In genomic region chrX:153665726-153666306, GRCh38 we compare ENCODE assay signal across 19 cellular contexts. TPM values are rescaled to one million over a fixed set of nuclear protein-coding genes. Genes with fewer than 3 reads are reported as not detected.
DNase-seq lines count a peak whose midpoint lies in the region; ATAC-seq, FAIRE-seq and TF ChIP-seq lines count a peak whose summit lies in the region.
"Had no signal": no experiment of that assay in that cellular context is flagged by ENCODE, and none has a peak within 500 bp of the region (broad histone marks: within the 10 kb centered on the region; RNA-seq: fewer than 3 reads in every experiment).

No MANE protein-coding gene starts in this region.

- ATAC-seq in HG02970 (IDR thresholded peaks at IDR 0.05; ENCODE audit: low FRiP score, unreplicated experiment) = no peak
- ATAC-seq in activated T-cell treated with anti-CD3 and anti-CD28 coated beads, Interleukin-2, amount 50 U/mL, for 4 hours = no peak
- ATAC-seq: A549 had no signal

- H2AFZ ChIP-seq in mammary epithelial cell (ENCODE audit: low read depth, low read length) = peak overlapping the region; percentile 16

- H4K20me1 ChIP-seq in mammary epithelial cell (ENCODE audit: insufficient read depth, low read length) = no peaks in the 10 kb centered on the region

- no peak overlapping the region for H3K27ac ChIP-seq in mammary epithelial cell (ENCODE audit: insufficient read depth, low read depth, low read length)
- H3K27ac ChIP-seq in kidney (ENCODE audit: low read depth in 2 of 2, low read length in 2 of 2) = no peak overlapping the region
- H3K27ac ChIP-seq: 22Rv1, A549, C4-2B had no signal

- TF ChIP-seq CTCF in mammary epithelial cell (conservative IDR thresholded peaks at IDR 0.05 in 1 of 2, IDR thresholded peaks at IDR 0.05 in 1 of 2; ENCODE audit: extremely low read depth in 1 of 2, insufficient read depth in 1 of 2, low read depth in 1 of 2, low read length in 2 of 2) = no peak
- no peak for TF ChIP-seq CTCF in MCF 10A (IDR thresholded peaks at IDR 0.05; ENCODE audit: unreplicated experiment)
- TF ChIP-seq CTCF in chondrocyte (IDR thresholded peaks at IDR 0.05) = no peak
- TF ChIP-seq CTCF in kidney (IDR thresholded peaks at IDR 0.05; ENCODE audit: borderline replicate concordance, extremely low read depth, insufficient read depth) = no peak

- no peaks in the 10 kb centered on the region for H3K9me3 Mint-ChIP-seq in MCF 10A (ENCODE audit: unreplicated experiment)
- peaks cover 10% of the 10 kb centered on the region for H3K9me3 Mint-ChIP-seq in chondrocyte (ENCODE audit: low read depth)
- H3K9me3 Mint-ChIP-seq in activated T-cell treated with anti-CD3 and anti-CD28 coated beads, Interleukin-2, amount 50 U/mL, for 4 hours = no peaks in the 10 kb centered on the region
- H3K9me3 Mint-ChIP-seq: CD4-positive, alpha-beta T cell had no signal

- H3K4me2 ChIP-seq in mammary epithelial cell (ENCODE audit: insufficient read depth, low read depth, low read length) = no peak overlapping the region
- H3K4me2 ChIP-seq: A549 had no signal

- H3K4me1 ChIP-seq in mammary epithelial cell (ENCODE audit: insufficient read depth, low read length) = no peaks in the 10 kb centered on the region
- peaks cover 0 to 3% of the 10 kb centered on the region in 2 donors for H3K4me1 ChIP-seq in kidney (ENCODE audit: control insufficient read depth in 1 of 2, insufficient read depth in 1 of 2, low read depth in 1 of 2, low read length in 2 of 2)
- H3K4me1 ChIP-seq: A549, Caco-2 had no signal

- BruUV-seq in mammary epithelial cell (replicated peaks; lab: Mats Ljungman, UMichigan) = no TSS peak
- no TSS peak for BruUV-seq in MCF 10A (replicated peaks; lab: Mats Ljungman, UMichigan)

- H3K36me3 ChIP-seq in mammary epithelial cell (ENCODE audit: insufficient read depth, low read length) = no peaks in the 10 kb centered on the region
- no peaks in the 10 kb centered on the region for H3K36me3 ChIP-seq in kidney (ENCODE audit: control insufficient read depth in 1 of 2, insufficient read depth in 2 of 2, low read length in 2 of 2)
- H3K36me3 ChIP-seq: HAP-1 had no signal

- H3K9me3 ChIP-seq in mammary epithelial cell (replicated peaks; ENCODE audit: insufficient read depth, low read length) (peaks cover 2% of the 10 kb centered on the region), kidney (ENCODE audit: control insufficient read depth in 1 of 2, low read length in 2 of 2) (no peaks in the 10 kb centered on the region)
- H3K9me3 ChIP-seq: A549, Caco-2, HAP-1 had no signal

- no peak for FAIRE-seq in kidney (lab: Jason Lieb, UNC)
- FAIRE-seq: D721Med, G401.6, GM12891, GM19239 had no signal

- H3K4me1 Mint-ChIP-seq in MCF 10A (ENCODE audit: insufficient read depth, unreplicated experiment) (no peaks in the 10 kb centered on the region), chondrocyte (ENCODE audit: low read depth) (peaks cover 5% of the 10 kb centered on the region)
- H3K4me1 Mint-ChIP-seq in activated T-cell treated with anti-CD3 and anti-CD28 coated beads, Interleukin-2, amount 50 U/mL, for 4 hours (ENCODE audit: low read depth) = peaks cover 6% of the 10 kb centered on the region

- H3K27ac Mint-ChIP-seq in MCF 10A (ENCODE audit: low read depth, unreplicated experiment) (no peak overlapping the region), chondrocyte (ENCODE audit: unreplicated experiment) (no peak overlapping the region)
- H3K27ac Mint-ChIP-seq: CD4-positive, alpha-beta T cell had no signal

- H3K4me3 Mint-ChIP-seq in MCF 10A (ENCODE audit: unreplicated experiment) (no peak overlapping the region), chondrocyte (ENCODE audit: unreplicated experiment) (no peak overlapping the region)
- no peak overlapping the region for H3K4me3 Mint-ChIP-seq in activated T-cell treated with anti-CD3 and anti-CD28 coated beads, Interleukin-2, amount 50 U/mL, for 4 hours
- H3K4me3 Mint-ChIP-seq: CD4-positive, alpha-beta T cell had no signal

- H3K4me3 ChIP-seq in mammary epithelial cell (replicated peaks in 1 of 3; ENCODE audit: insufficient read depth in 1 of 3, low read depth in 2 of 3, low read length in 3 of 3) (no peak overlapping the region), kidney (ENCODE audit: low read length in 2 of 2) (no peak overlapping the region)
- H3K4me3 ChIP-seq: A549, HAP-1 had no signal

- dilution Hi-C loops in mammary epithelial cell (cut with HindIII; ENCODE audit: low sequenced_read_pairs) = no loop called here

- H3K27me3 Mint-ChIP-seq in MCF 10A (ENCODE audit: insufficient read depth, unreplicated experiment) (peaks cover 8% of the 10 kb centered on the region), chondrocyte (ENCODE audit: low read depth) (peaks cover 21% of the 10 kb centered on the region)
- peaks cover 12% of the 10 kb centered on the region for H3K27me3 Mint-ChIP-seq in activated T-cell treated with anti-CD3 and anti-CD28 coated beads, Interleukin-2, amount 50 U/mL, for 4 hours (ENCODE audit: low read depth)

- no peaks in the 10 kb centered on the region for H3K79me2 ChIP-seq in mammary epithelial cell (ENCODE audit: insufficient read depth, low read length)

- CTCF ChIA-PET in mammary epithelial cell (lab: Charles Lee; ENCODE audit: low non-redundant PET) = no interaction called here
- CTCF ChIA-PET in MCF 10A (lab: Yijun Ruan, JAX) = interaction anchor here (0.6 to 3.9 kb wide), 5 partner anchors 57 to 127 kb away, joined by 3 to 42 read pairs (median 5); no protein-coding TSS in a partner anchor

- in situ Hi-C loops in mammary epithelial cell (cut with MboI; ENCODE audit: low sequenced_read_pairs in 2 of 2) = loop anchor here in 1 of 2 donors (5.0 to 10.0 kb wide), 2 partner anchors 61 to 114 kb away; no protein-coding TSS in a partner anchor

- POLR2A ChIA-PET in MCF 10A (lab: Yijun Ruan, JAX) = no interaction called here

- H3K36me3 Mint-ChIP-seq in MCF 10A (ENCODE audit: insufficient read depth, unreplicated experiment) (no peaks in the 10 kb centered on the region), chondrocyte (ENCODE audit: low read depth) (no peaks in the 10 kb centered on the region)
- no peaks in the 10 kb centered on the region for H3K36me3 Mint-ChIP-seq in activated T-cell treated with anti-CD3 and anti-CD28 coated beads, Interleukin-2, amount 50 U/mL, for 4 hours (ENCODE audit: insufficient read depth)

- no peak for DNase-seq in mammary epithelial cell
- DNase-seq in MCF 10A (ENCODE audit: unreplicated experiment) = no peak
- peak; percentile 83 for DNase-seq in chondrocyte (ENCODE audit: low spot score)
- DNase-seq in kidney = peak; percentile 40
- DNase-seq in activated T-cell treated with anti-CD3 and anti-CD28 coated beads, Interleukin-2, amount 50 U/mL, for 4 hours = no peak
- DNase-seq in glomerular visceral epithelial cell (ENCODE audit: extremely low spot score) = no peak
- DNase-seq: AML-193; Caco-2; CD4-positive, alpha-beta T cell had no signal

- intact Hi-C loops in mammary epithelial cell (cut with micrococcal nuclease) (loop anchor here (5.0 kb wide), 1 partner anchor 634 kb away; no protein-coding TSS in a partner anchor), MCF 10A (cut with micrococcal nuclease) (loop anchor here (5.0 kb wide), 2 partner anchors 109 to 129 kb away; no protein-coding TSS in a partner anchor), kidney (cut with DNase I) (loop anchor here (5.0 kb wide), 1 partner anchor 129 kb away; no protein-coding TSS in a partner anchor)

- H3K27me3 ChIP-seq in mammary epithelial cell (ENCODE audit: insufficient read depth, low read length) = no peaks in the 10 kb centered on the region

- 66% methylated on average over 8 of the region's 9 CpGs for WGBS in mammary epithelial cell (ENCODE audit: low coverage, missing lambda C conversion rate)

- H3K9ac ChIP-seq in mammary epithelial cell (ENCODE audit: insufficient read depth, low read length) (no peak overlapping the region), kidney (ENCODE audit: low read length in 2 of 2) (no peak overlapping the region)

RNA-seq across cellular contexts. Expression of gene PNCK, which starts 7.8 kb away (rescaled TPM):
- total RNA-seq in mammary epithelial cell (1 to 10 TPM; 1.2 to 1.7 TPM), MCF 10A (2022) (not detected in 2 replicates), chondrocyte (3.2 to 3.8 TPM (median 3.5 TPM) in 3 replicates), kidney (1.5 TPM)
- polyA plus RNA-seq in mammary epithelial cell (0.39 TPM), kidney (ENCODE audit: insufficient read depth, low read depth, low replicate concordance) (5.5 TPM)
- not detected for polyA minus RNA-seq in mammary epithelial cell
- total RNA-seq in activated T-cell treated with anti-CD3 and anti-CD28 coated beads, Interleukin-2, amount 50 U/mL, for 4 hours = under 1 TPM; 0.26 to 0.71 (median 0.51) TPM
- total RNA-seq: Caco-2 had no signal

RNA-seq across cellular contexts. Expression of gene DUSP9, which starts 18.8 kb away (rescaled TPM):
- total RNA-seq in mammary epithelial cell (under 1 TPM; 0.50 to 0.64 TPM), MCF 10A (2022) (not detected in 2 replicates), chondrocyte (0.13 to 0.77 TPM in 2 of 3 replicates, not detected in the other), kidney (4.7 TPM)
- polyA plus RNA-seq in mammary epithelial cell (0.59 TPM), kidney (ENCODE audit: insufficient read depth, low read depth, low replicate concordance) (81.4 TPM)
- polyA minus RNA-seq in mammary epithelial cell = 1.1 TPM
- under 1 TPM; 0.11 to 0.42 (median 0.33) TPM for total RNA-seq in activated T-cell treated with anti-CD3 and anti-CD28 coated beads, Interleukin-2, amount 50 U/mL, for 4 hours
- total RNA-seq: CD4-positive, alpha-beta T cell; HT-29 had no signal

RNA-seq across cellular contexts. Expression of gene SLC6A8, which starts 21.9 kb away (rescaled TPM):
- total RNA-seq in mammary epithelial cell = 10 to 100 TPM; 20.5 to 99.2 TPM
- polyA plus RNA-seq in mammary epithelial cell = 82.3 TPM
- polyA minus RNA-seq in mammary epithelial cell = 178 TPM
- 59.9 and 66.6 TPM in 2 replicates for total RNA-seq in MCF 10A (2022)
- total RNA-seq in chondrocyte = 47.6 to 71.1 TPM (median 70.6 TPM) in 3 replicates
- 110 TPM for total RNA-seq in kidney
- 79.7 TPM for polyA plus RNA-seq in kidney (ENCODE audit: insufficient read depth, low read depth, low replicate concordance)
- 1 to 10 TPM; 1.1 to 1.9 (median 1.6) TPM for total RNA-seq in activated T-cell treated with anti-CD3 and anti-CD28 coated beads, Interleukin-2, amount 50 U/mL, for 4 hours

RNA-seq across cellular contexts. Expression of gene BCAP31, which starts 58.4 kb away (rescaled TPM):
- total RNA-seq in mammary epithelial cell (100 to 1,000 TPM; 156 to 277 TPM), MCF 10A (2022) (197 and 203 TPM in 2 replicates), chondrocyte (144 to 153 TPM (median 147 TPM) in 3 replicates), kidney (218 TPM)
- polyA plus RNA-seq in mammary epithelial cell (256 TPM), kidney (ENCODE audit: insufficient read depth, low read depth, low replicate concordance) (246 TPM)
- 371 TPM for polyA minus RNA-seq in mammary epithelial cell
- total RNA-seq in activated T-cell treated with anti-CD3 and anti-CD28 coated beads, Interleukin-2, amount 50 U/mL, for 4 hours = 100 to 1,000 TPM; 134 to 176 (median 151) TPM

RNA-seq across cellular contexts. Expression of gene ABCD1, which starts 58.8 kb away (rescaled TPM):
- total RNA-seq in mammary epithelial cell = 1 to 10 TPM; 4.0 to 5.7 TPM
- polyA plus RNA-seq in mammary epithelial cell = 1.7 TPM
- polyA minus RNA-seq in mammary epithelial cell = 22.6 TPM
- 3.5 and 4.1 TPM in 2 replicates for total RNA-seq in MCF 10A (2022)
- total RNA-seq in chondrocyte = 19.0 to 25.4 TPM (median 20.3 TPM) in 3 replicates
- 13.7 TPM for total RNA-seq in kidney
- polyA plus RNA-seq in kidney (ENCODE audit: insufficient read depth, low read depth, low replicate concordance) = 5.2 TPM
- total RNA-seq in activated T-cell treated with anti-CD3 and anti-CD28 coated beads, Interleukin-2, amount 50 U/mL, for 4 hours = 1 to 10 TPM; 2.6 to 3.4 (median 3.1) TPM

Comparison
In these comparisons a context has a peak if more than half of its experiments do, and no peak if none do; other contexts are left out.
1. DNase-seq: peak in chondrocyte (single experiment) and kidney (single experiment); none in mammary epithelial cell (single experiment), MCF 10A (single experiment), activated T-cell treated with anti-CD3 and anti-CD28 coated beads, Interleukin-2, amount 50 U/mL, for 4 hours (single experiment) and glomerular visceral epithelial cell (single experiment).
2. RNA of gene SLC6A8, which starts 21.9 kb away (total RNA-seq): 110 TPM in kidney (single experiment), 20.5 to 99.2 TPM in mammary epithelial cell, 47.6 to 71.1 TPM in chondrocyte and 59.9 to 66.6 TPM in MCF 10A; 1.1 to 1.9 TPM in activated T-cell treated with anti-CD3 and anti-CD28 coated beads, Interleukin-2, amount 50 U/mL, for 4 hours; every median in the first group is over 4 times any median in the second.